ENCODE assay signal across 8 cellular contexts in genomic region chr19:11138659-11139526, GRCh38. TPM values are rescaled to one million over a fixed set of nuclear protein-coding genes. Genes with fewer than 3 reads are reported as not detected.
DNase-seq lines count a peak whose midpoint lies in the region; ATAC-seq and TF ChIP-seq lines count a peak whose summit lies in the region.

No MANE protein-coding gene starts in this region.

- POLR2A ChIA-PET in AG04449 (lab: Yijun Ruan, JAX), result interaction anchor here (0.6 to 2.4 kb wide), 9 partner anchors 13 to 242 kb away, joined by 3 to 12 read pairs (median 3); partner anchors contain the start of gene KANK2

- peak overlapping the region; percentile 61 for H3K27ac ChIP-seq in adipose tissue (ENCODE audit: low read depth, low read length)

- intact Hi-C loops in left ventricle myocardium superior (cut with micrococcal nuclease) (loop anchor here (5.0 kb wide), 1 partner anchor 63 kb away; no protein-coding TSS in a partner anchor), sciatic nerve (cut with DNase I) (loop anchor here (1.0 to 5.0 kb wide), 2 partner anchors 63 to 182 kb away; no protein-coding TSS in a partner anchor)

- peak overlapping the region; percentile 23 for H3K4me3 ChIP-seq in AG04449 (ENCODE audit: low read depth, low read length)

- CTCF ChIA-PET in AG04449 (lab: Yijun Ruan, JAX), result interaction anchor here (0.6 to 7.9 kb wide), 16 partner anchors 8 to 367 kb away, joined by 3 to 119 read pairs (median 6); partner anchors contain the start of genes KANK2, SPC24 and ZNF653

- no peak for TF ChIP-seq CTCF in AG04449 (IDR thresholded peaks at IDR 0.05; ENCODE audit: insufficient read depth, low read length, missing control alignments)

- DNase-seq in AG04449 (ENCODE audit: low read depth, low spot score) (peak; percentile 36), HT-29 (ENCODE audit: low spot score) (peak; percentile 74), left ventricle myocardium superior (peak; percentile 89), sciatic nerve (ENCODE audit: low spot score) (peak; percentile 84), DMS114 treated with DMSO at 0.1 percent for 48 hours (lab: John Stamatoyannopoulos, UW; ENCODE audit: unreplicated experiment) (no peak)
- no peak for DNase-seq in central memory CD4-positive, alpha-beta T cell

- WGBS in adipose tissue, 3 donors, result 23 to 70% (median 25%) methylated on average over 16 of the region's 16 CpGs

- ATAC-seq in left ventricle myocardium superior (peak; percentile 69), sciatic nerve (peak; percentile 76), GM18861 (IDR thresholded peaks at IDR 0.05; ENCODE audit: unreplicated experiment) (no peak)

RNA-seq across cellular contexts. Expression of gene SPC24, which starts 16.7 kb away (rescaled TPM):
- total RNA-seq in HT-29 (2014; rRNA removed; shearing (Covaris generic)), result 98.0 and 106 TPM in 2 replicates
- polyA plus RNA-seq in adipose tissue, result 1 to 10 TPM in 1 of 3 donors, under 1 TPM in 2; 0.17 to 2.4 (median 0.30) TPM
- total RNA-seq in left ventricle myocardium superior, result 8.1 TPM
- 1.3 TPM for total RNA-seq in sciatic nerve

RNA-seq across cellular contexts. Expression of gene LDLR, which starts 49.6 kb away (rescaled TPM):
- 202 and 218 TPM in 2 replicates for total RNA-seq in HT-29 (2014; rRNA removed; shearing (Covaris generic))
- polyA plus RNA-seq in adipose tissue, result 100 to 1,000 TPM in 1 of 3 donors, 10 to 100 TPM in 2; 17.5 to 247 (median 49.3) TPM
- 8.2 TPM for total RNA-seq in left ventricle myocardium superior
- total RNA-seq in sciatic nerve, result 155 TPM

RNA-seq across cellular contexts. Expression of gene KANK2, which starts 58.5 kb away (rescaled TPM):
- total RNA-seq in HT-29 (2014; rRNA removed; shearing (Covaris generic)), result 30.8 and 35.8 TPM in 2 replicates
- 100 to 1,000 TPM in 2 of 3 donors, 10 to 100 TPM in 1; 34.3 to 583 (median 148) TPM for polyA plus RNA-seq in adipose tissue
- total RNA-seq in left ventricle myocardium superior, result 471 TPM
- total RNA-seq in sciatic nerve, result 296 TPM

Comparison
In these comparisons a context has a peak if more than half of its experiments do, and no peak if none do; other contexts are left out.
1. DNase-seq: peak in AG04449 (single experiment), HT-29 (single experiment), left ventricle myocardium superior (single experiment) and sciatic nerve (single experiment); none in central memory CD4-positive, alpha-beta T cell (single experiment) and DMS114 treated with DMSO at 0.1 percent for 48 hours (single experiment).
2. RNA of gene SPC24, which starts 16.7 kb away (total RNA-seq): 98.0 to 106 TPM in HT-29; 8.1 TPM in left ventricle myocardium superior (single experiment) and 1.3 TPM in sciatic nerve (single experiment); every median in the first group is over 10 times any median in the second.
3. RNA of gene LDLR, which starts 49.6 kb away (total RNA-seq): 202 to 218 TPM in HT-29 and 155 TPM in sciatic nerve (single experiment); 8.2 TPM in left ventricle myocardium superior (single experiment); every median in the first group is over 10 times any median in the second.